In genomic region chr2:29747786-29748470, GRCh38 we compare ENCODE assay signal across 8 cellular contexts.
DNase-seq lines count a peak whose midpoint lies in the region; ATAC-seq and TF ChIP-seq lines count a peak whose summit lies in the region.

No MANE protein-coding gene starts in this region.

- ATAC-seq in GM21529 (IDR thresholded peaks at IDR 0.05; ENCODE audit: unreplicated experiment) (peak; percentile 41), HG03097 (IDR thresholded peaks at IDR 0.05; ENCODE audit: low FRiP score, unreplicated experiment) (no peak), GM21515 (IDR thresholded peaks at IDR 0.05; ENCODE audit: unreplicated experiment) (no peak)

- peak; percentile 83 for DNase-seq in AG10803 (ENCODE audit: low read depth)
- DNase-seq in NCI-H345 treated with DMSO at 0.1 percent for 48 hours (lab: John Stamatoyannopoulos, UW; ENCODE audit: unreplicated experiment): peak; percentile 97
- DNase-seq in fibroblast of villous mesenchyme (ENCODE audit: low read depth): peak; percentile 41
- no peak for DNase-seq in GF-D8 (lab: John Stamatoyannopoulos, UW)
- DNase-seq in HEK293T (ENCODE audit: extremely low spot score): no peak

- H3K4me3 ChIP-seq in AG10803 (ENCODE audit: low read length): no peak overlapping the region
- no peak overlapping the region for H3K4me3 ChIP-seq in fibroblast of villous mesenchyme (ENCODE audit: low read depth, low read length)

- POLR2A ChIA-PET in HEK293T (lab: Yijun Ruan, JAX): no interaction called here

- CTCF ChIA-PET in HEK293T (lab: Yijun Ruan, JAX): no interaction called here

- TF ChIP-seq CTCF in AG10803 (conservative IDR thresholded peaks at IDR 0.05; ENCODE audit: low read length): no peak
- TF ChIP-seq CTCF in fibroblast of villous mesenchyme (IDR thresholded peaks at IDR 0.05; ENCODE audit: insufficient read depth, low read depth, low read length): no peak

TF ChIP-seq in HEK293T, 16 proteins besides CTCF, POLR2A, EP300 and RAD21:
- no peak for TF ChIP-seq L3MBTL2 (conservative IDR thresholded peaks at IDR 0.05)
- no peak for TF ChIP-seq SP1 (IDR thresholded peaks at IDR 0.05)
- TF ChIP-seq HDGF (IDR thresholded peaks at IDR 0.05; ENCODE audit: borderline replicate concordance): no peak
- TF ChIP-seq ELF4 (IDR thresholded peaks at IDR 0.05): no peak
- no peak for TF ChIP-seq LEF1 (IDR thresholded peaks at IDR 0.05; ENCODE audit: borderline replicate concordance)
- no peak for TF ChIP-seq FOXM1 (IDR thresholded peaks at IDR 0.05; ENCODE audit: borderline replicate concordance)
- TF ChIP-seq FOXK2 (IDR thresholded peaks at IDR 0.05): no peak
- TF ChIP-seq ZNF384 (IDR thresholded peaks at IDR 0.05): no peak

Comparison
In these comparisons a context has a peak if more than half of its experiments do, and no peak if none do; other contexts are left out.
1. DNase-seq: peak in AG10803 (single experiment), NCI-H345 treated with DMSO at 0.1 percent for 48 hours (single experiment) and fibroblast of villous mesenchyme (single experiment); none in GF-D8 (single experiment) and HEK293T (single experiment).